ENCODE assay signal across 11 cellular contexts in the genomic region with DNA sequence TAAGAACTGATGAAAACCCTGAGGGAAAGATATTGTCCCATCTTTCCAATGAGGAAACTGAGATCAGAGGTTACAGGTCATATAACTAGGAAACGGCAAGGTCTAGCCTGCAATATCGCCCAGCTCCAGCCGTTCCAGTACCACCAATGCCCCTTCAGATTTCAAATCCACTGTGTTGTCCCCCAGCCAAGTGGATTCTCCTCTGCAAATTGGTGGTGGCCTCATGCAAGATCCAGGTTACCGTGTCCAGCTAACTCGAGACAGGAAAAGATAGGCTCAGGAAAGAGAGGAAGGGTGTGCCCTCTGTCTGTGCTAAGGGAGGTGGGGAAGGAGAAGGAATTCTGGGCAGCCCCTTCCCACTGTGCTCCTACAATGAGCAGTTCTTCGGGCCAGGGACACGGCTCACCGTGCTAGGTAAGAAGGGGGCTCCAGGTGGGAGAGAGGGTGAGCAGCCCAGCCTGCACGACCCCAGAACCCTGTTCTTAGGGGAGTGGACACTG. TPM values are rescaled to one million over a fixed set of nuclear protein-coding genes. Genes with fewer than 3 reads are reported as not detected.
DNase-seq lines count a peak whose midpoint lies in the region; ATAC-seq, FAIRE-seq and TF ChIP-seq lines count a peak whose summit lies in the region.
"Had no signal": no experiment of that assay in that cellular context is flagged by ENCODE, and none has a peak within 500 bp of the region (broad histone marks: within the 10 kb centered on the region; RNA-seq: fewer than 3 reads in every experiment).

No MANE protein-coding gene starts in this region.

- peak overlapping the region; percentile 84 for H3K4me2 ChIP-seq in PC-3 (ENCODE audit: low read length)
- peak overlapping the region; percentile 64 for H3K4me2 ChIP-seq in endothelial cell of umbilical vein (ENCODE audit: insufficient read depth, low read length)
- peak overlapping the region; percentile 78 for H3K4me2 ChIP-seq in skeletal muscle satellite cell (ENCODE audit: low read length)

- H2AFZ ChIP-seq in PC-3 (ENCODE audit: low read length) (0 out of 2 replicates have a peak overlapping the region, but pooled peaks have one; percentile 36), endothelial cell of umbilical vein (ENCODE audit: low read depth, low read length) (peak overlapping the region; percentile 45)

- intact Hi-C loops in PC-3 (cut with micrococcal nuclease) = loop anchor here (1.0 kb wide), 1 partner anchor 15 kb away; no protein-coding TSS in a partner anchor
- intact Hi-C loops in endothelial cell of umbilical vein (cut with micrococcal nuclease) = loop anchor here (1.0 to 5.0 kb wide), 2 partner anchors 12 to 84 kb away; no protein-coding TSS in a partner anchor
- intact Hi-C loops in Caco-2 (cut with micrococcal nuclease; ENCODE audit: unreplicated experiment) = no loop called here

- ATAC-seq in GM19395 (IDR thresholded peaks at IDR 0.05; ENCODE audit: unreplicated experiment) = peak; percentile 7
- peak; percentile 41 for ATAC-seq in PC-3
- no peak for ATAC-seq in GM21737 (IDR thresholded peaks at IDR 0.05; ENCODE audit: unreplicated experiment)
- no peak for ATAC-seq in HG02588 (IDR thresholded peaks at IDR 0.05; ENCODE audit: unreplicated experiment)

- H3K27ac ChIP-seq in PC-3 (ENCODE audit: low read length) (peak overlapping the region; percentile 99), endothelial cell of umbilical vein (ENCODE audit: insufficient read depth, low read depth, low read length) (peak overlapping the region; percentile 63)
- H3K27ac ChIP-seq: HL-60, parathyroid adenoma had no signal

- H3K4me3 ChIP-seq in PC-3 (ENCODE audit: low read length) (peak overlapping the region; percentile 83), endothelial cell of umbilical vein (replicated peaks in 1 of 3; ENCODE audit: insufficient read depth in 1 of 3, low read depth in 1 of 3, low read length in 3 of 3) (peak overlapping the region; percentile 62 to 76 (median 69)), skeletal muscle satellite cell (ENCODE audit: low read length) (peak overlapping the region; percentile 69), Caco-2 (ENCODE audit: low read depth, low read length) (no peak overlapping the region)

- BruUV-seq in PC-3 (replicated peaks; lab: Mats Ljungman, UMichigan) = TSS peak; percentile 77
- BruUV-seq in endothelial cell of umbilical vein (replicated peaks; lab: Mats Ljungman, UMichigan) = TSS peak; percentile 13
- no TSS peak for BruUV-seq in Caco-2 (replicated peaks; lab: Mats Ljungman, UMichigan)

- H3K27me3 ChIP-seq in PC-3 (ENCODE audit: low read length) = no peaks in the 10 kb centered on the region
- no peaks in the 10 kb centered on the region for H3K27me3 ChIP-seq in endothelial cell of umbilical vein (ENCODE audit: control insufficient read depth in 2 of 2, insufficient read depth in 2 of 2, low read length in 2 of 2)
- peaks cover 72% of the 10 kb centered on the region for H3K27me3 ChIP-seq in skeletal muscle satellite cell (ENCODE audit: control insufficient read depth, insufficient read depth, low read length)
- no peaks in the 10 kb centered on the region; the same call in 1 of the 2 replicates for H3K27me3 ChIP-seq in Caco-2 (replicated peaks; ENCODE audit: control insufficient read depth, insufficient read depth, low read length)

- TF ChIP-seq POLR2A in endothelial cell of umbilical vein (IDR thresholded peaks at IDR 0.05; ENCODE audit: low read depth, low read length) = no peak

- no peaks in the 10 kb centered on the region for H3K36me3 Mint-ChIP-seq in Caco-2 (ENCODE audit: insufficient read depth, unreplicated experiment)

- no peak overlapping the region for H3K27ac Mint-ChIP-seq in Caco-2 (ENCODE audit: unreplicated experiment)

- no peaks in the 10 kb centered on the region for H4K20me1 ChIP-seq in PC-3 (ENCODE audit: low read length)
- no peaks in the 10 kb centered on the region for H4K20me1 ChIP-seq in endothelial cell of umbilical vein (replicated peaks; ENCODE audit: control insufficient read depth, extremely low read depth, insufficient read depth, low read length)

- no peaks in the 10 kb centered on the region for H3K4me1 Mint-ChIP-seq in Caco-2 (ENCODE audit: low read depth, unreplicated experiment)

- no peaks in the 10 kb centered on the region for H3F3A ChIP-seq in PC-3 (ENCODE audit: low read length, unreplicated experiment)

- dilution Hi-C loops in endothelial cell of umbilical vein (cut with MboI; ENCODE audit: extremely low pct_ligation_motif_present, low sequenced_read_pairs) = no loop called here

- no peak for FAIRE-seq in endothelial cell of umbilical vein (lab: Jason Lieb, UNC)

- H3K9me2 ChIP-seq in PC-3 (replicated peaks; ENCODE audit: low read length) = no peaks in the 10 kb centered on the region

- CTCF ChIA-PET in PC-3 (lab: Charles Lee) = interaction anchor here (1.8 kb wide), 1 partner anchor 13 kb away, joined by 8 read pairs; no protein-coding TSS in a partner anchor
- CTCF ChIA-PET in endothelial cell of umbilical vein (lab: Charles Lee) = interaction anchor here (1.4 to 20.4 kb wide), 5 partner anchors 13 to 209 kb away, joined by 4 to 425 read pairs (median 7); no protein-coding TSS in a partner anchor
- CTCF ChIA-PET in Caco-2 (lab: Charles Lee) = no interaction called here

- H3K9me3 Mint-ChIP-seq in Caco-2 (ENCODE audit: unreplicated experiment) = no peaks in the 10 kb centered on the region

- DNase-seq in PC-3 = peak; percentile 47
- no peak for DNase-seq in endothelial cell of umbilical vein (ENCODE audit: low read depth, low spot score)
- DNase-seq in Caco-2 = no peak
- DNase-seq: GOT3 had no signal

- H3K9me3 ChIP-seq in PC-3 (ENCODE audit: low read length) (no peaks in the 10 kb centered on the region), endothelial cell of umbilical vein (replicated peaks; ENCODE audit: control insufficient read depth, insufficient read depth, low read length) (no peaks in the 10 kb centered on the region), skeletal muscle satellite cell (replicated peaks; ENCODE audit: low read length) (no peaks in the 10 kb centered on the region), Caco-2 (no peaks in the 10 kb centered on the region)

- peak overlapping the region; percentile 100 for H3K9ac ChIP-seq in PC-3 (ENCODE audit: low read length)
- peak overlapping the region; percentile 76 for H3K9ac ChIP-seq in endothelial cell of umbilical vein (replicated peaks; ENCODE audit: extremely low read depth, insufficient read depth, low read length)
- peak overlapping the region; percentile 54 for H3K9ac ChIP-seq in skeletal muscle satellite cell (ENCODE audit: low read depth, low read length)
- H3K9ac ChIP-seq: parathyroid adenoma had no signal

- no peak overlapping the region for H3K4me3 Mint-ChIP-seq in Caco-2 (ENCODE audit: unreplicated experiment)

- POLR2A ChIA-PET in PC-3 (lab: Charles Lee; ENCODE audit: unreplicated experiment) = interaction anchor here (1.0 kb wide), 1 partner anchor 17 kb away, joined by 5 read pairs; no protein-coding TSS in a partner anchor
- POLR2A ChIA-PET in endothelial cell of umbilical vein (lab: Charles Lee) = interaction anchor here (1.8 kb wide), 1 partner anchor 12 kb away, joined by 7 read pairs; no protein-coding TSS in a partner anchor
- POLR2A ChIA-PET in Caco-2 (lab: Charles Lee) = no interaction called here

- H3K79me2 ChIP-seq in PC-3 (ENCODE audit: low read length) (peaks cover 56% of the 10 kb centered on the region), endothelial cell of umbilical vein (ENCODE audit: control insufficient read depth, insufficient read depth, low read length) (peaks cover 55% of the 10 kb centered on the region)
- H3K79me2 ChIP-seq: parathyroid adenoma had no signal

- H3K4me1 ChIP-seq in PC-3 (ENCODE audit: insufficient read depth, low read length) (peaks cover 65% of the 10 kb centered on the region), endothelial cell of umbilical vein (ENCODE audit: control insufficient read depth, extremely low read depth, insufficient read depth, low read length) (peaks cover 28% of the 10 kb centered on the region), skeletal muscle satellite cell (ENCODE audit: control insufficient read depth, insufficient read depth, low read length) (peaks cover 18% of the 10 kb centered on the region), Caco-2 (no peaks in the 10 kb centered on the region)

- H3K27me3 Mint-ChIP-seq in Caco-2 (ENCODE audit: insufficient read depth, unreplicated experiment) = peaks cover 10% of the 10 kb centered on the region

- H3K36me3 ChIP-seq in PC-3 (ENCODE audit: low read depth, low read length) (peaks cover 7% of the 10 kb centered on the region; the same call in 1 of the 2 replicates), endothelial cell of umbilical vein (ENCODE audit: control insufficient read depth in 2 of 2, extremely low read depth in 1 of 2, insufficient read depth in 2 of 2, low read length in 2 of 2) (no peaks in the 10 kb centered on the region), skeletal muscle satellite cell (ENCODE audit: insufficient read depth, low read length) (no peaks in the 10 kb centered on the region), Caco-2 (ENCODE audit: control insufficient read depth, insufficient read depth, low read length) (no peaks in the 10 kb centered on the region)

- no peaks in the 10 kb centered on the region for H3K9me1 ChIP-seq in endothelial cell of umbilical vein (replicated peaks; ENCODE audit: control insufficient read depth, extremely low read depth, insufficient read depth, low read length)

- TF ChIP-seq CTCF in PC-3 (conservative IDR thresholded peaks at IDR 0.05; ENCODE audit: low read depth, low read length) = no peak
- TF ChIP-seq CTCF in endothelial cell of umbilical vein (IDR thresholded peaks at IDR 0.05; ENCODE audit: extremely low read depth in 1 of 2, insufficient read depth in 1 of 2, low read depth in 1 of 2, low read length in 2 of 2) = no peak
- TF ChIP-seq CTCF in Caco-2 (IDR thresholded peaks at IDR 0.05; ENCODE audit: insufficient read depth in 1 of 2, low read depth in 1 of 2, low read length in 1 of 2, severe bottlenecking in 1 of 2, unreplicated experiment in 1 of 2) = no peak

RNA-seq across cellular contexts. Expression of gene PRSS2, which starts 25.3 kb away (rescaled TPM):
- 0.40 TPM in 1 of 2 replicates, not detected in the other for total RNA-seq in PC-3 (2014; rRNA removed)
- total RNA-seq in endothelial cell of umbilical vein = not detected in 2 replicates
- polyA plus RNA-seq in endothelial cell of umbilical vein = 0.13 and 0.25 TPM in 2 replicates
- 0.10 TPM in 1 of 2 replicates, not detected in the other for polyA plus RNA-seq in endothelial cell of umbilical vein (2011; cell fraction: cytosol; rRNA removed)
- polyA plus RNA-seq in endothelial cell of umbilical vein (2011; cell fraction: nucleus; rRNA removed) = not detected in 2 replicates
- polyA plus RNA-seq in endothelial cell of umbilical vein (2012) = not detected in 2 replicates
- polyA minus RNA-seq in endothelial cell of umbilical vein = 0.70 TPM in 1 of 2 replicates, not detected in the other
- polyA minus RNA-seq in endothelial cell of umbilical vein (2011; cell fraction: cytosol; rRNA and poly(A)+ RNA removed) = not detected
- not detected in 2 replicates for polyA minus RNA-seq in endothelial cell of umbilical vein (2011; cell fraction: nucleus; rRNA and poly(A)+ RNA removed)
- not detected in 2 replicates for total RNA-seq in skeletal muscle satellite cell (2012; rRNA removed)
- 8.8 and 9.3 TPM in 2 replicates for total RNA-seq in Caco-2 (2022)
- total RNA-seq: T-helper 1 cell treated with Interleukin-12 subunit alpha and Interleukin-12 subunit beta and Interleukin-4 antibody, amounts not matched to agents 30 ng/mL and 1 ng/mL, for 36 hours had no signal

RNA-seq across cellular contexts. Expression of gene PRSS1, which starts 46.8 kb away (rescaled TPM):
- not detected in 2 replicates for total RNA-seq in PC-3 (2014; rRNA removed)
- total RNA-seq in endothelial cell of umbilical vein = not detected in 2 replicates
- polyA plus RNA-seq in endothelial cell of umbilical vein = not detected in 2 replicates
- not detected in 2 replicates for polyA plus RNA-seq in endothelial cell of umbilical vein (2011; cell fraction: cytosol; rRNA removed)
- not detected in 2 replicates for polyA plus RNA-seq in endothelial cell of umbilical vein (2011; cell fraction: nucleus; rRNA removed)
- not detected in 2 replicates for polyA plus RNA-seq in endothelial cell of umbilical vein (2012)
- not detected in 2 replicates for polyA minus RNA-seq in endothelial cell of umbilical vein
- polyA minus RNA-seq in endothelial cell of umbilical vein (2011; cell fraction: cytosol; rRNA and poly(A)+ RNA removed) = not detected
- not detected in 2 replicates for polyA minus RNA-seq in endothelial cell of umbilical vein (2011; cell fraction: nucleus; rRNA and poly(A)+ RNA removed)
- total RNA-seq in skeletal muscle satellite cell (2012; rRNA removed) = not detected in 2 replicates
- total RNA-seq in Caco-2 (2022) = 18.1 TPM in 2 replicates
- total RNA-seq: T-helper 1 cell treated with Interleukin-12 subunit alpha and Interleukin-12 subunit beta and Interleukin-4 antibody, amounts not matched to agents 30 ng/mL and 1 ng/mL, for 36 hours had no signal

RNA-seq across cellular contexts. Expression of gene EPHB6, which starts 58.8 kb away (rescaled TPM):
- total RNA-seq in PC-3 (2014; rRNA removed) (30.5 and 48.2 TPM in 2 replicates), endothelial cell of umbilical vein (2.9 TPM in 2 replicates), Caco-2 (2022) (2.7 and 3.9 TPM in 2 replicates)
- 0.62 and 0.86 TPM in 2 replicates for polyA plus RNA-seq in endothelial cell of umbilical vein
- 0.41 and 0.52 TPM in 2 replicates for polyA plus RNA-seq in endothelial cell of umbilical vein (2011; cell fraction: cytosol; rRNA removed)
- 1.5 and 2.2 TPM in 2 replicates for polyA plus RNA-seq in endothelial cell of umbilical vein (2011; cell fraction: nucleus; rRNA removed)
- polyA plus RNA-seq in endothelial cell of umbilical vein (2012) = 0.71 and 3.3 TPM in 2 replicates
- 1.7 and 2.2 TPM in 2 replicates for polyA minus RNA-seq in endothelial cell of umbilical vein
- not detected for polyA minus RNA-seq in endothelial cell of umbilical vein (2011; cell fraction: cytosol; rRNA and poly(A)+ RNA removed)
- polyA minus RNA-seq in endothelial cell of umbilical vein (2011; cell fraction: nucleus; rRNA and poly(A)+ RNA removed) = 0.29 and 0.43 TPM in 2 replicates
- 0.51 and 7.4 TPM in 2 replicates for total RNA-seq in skeletal muscle satellite cell (2012; rRNA removed)

Comparison
In these comparisons a context has a peak if more than half of its experiments do, and no peak if none do; other contexts are left out.
1. ATAC-seq: peak in GM19395 (single experiment) and PC-3 (single experiment); none in GM21737 (single experiment) and HG02588 (single experiment).
2. RNA of gene PRSS1, which starts 46.8 kb away (total RNA-seq): 18.1 TPM in Caco-2; not detected in PC-3 and not detected in endothelial cell of umbilical vein; every median in the first group is over 10 times any median in the second.
3. Peak in every context shown above with its lines, with median percentiles within 50 percentile points of each other: H3K4me2 ChIP-seq and H3K9ac ChIP-seq.